33 cellular contexts compared by ENCODE assay signal in the genomic region with DNA sequence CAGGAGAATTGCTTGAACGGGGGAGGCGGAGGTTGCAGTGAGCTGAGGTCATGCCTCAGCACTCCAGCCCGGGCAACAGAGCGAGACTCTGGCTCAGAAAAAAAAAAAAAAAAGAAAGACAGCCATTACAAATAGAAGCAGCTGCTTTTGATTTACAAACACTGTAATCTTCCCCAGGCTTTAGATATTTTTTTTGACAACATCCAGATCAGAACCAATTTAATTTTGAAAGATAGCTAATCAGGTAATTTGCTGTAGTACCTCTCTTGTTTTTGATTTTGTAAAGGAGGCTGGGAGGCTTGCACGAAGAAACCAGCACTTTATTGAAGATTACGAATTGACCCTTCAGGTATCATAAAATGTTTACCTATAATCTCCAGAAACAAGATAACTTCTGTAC.
"Had no signal": no experiment of that assay in that cellular context is flagged by ENCODE, and none has a peak within 500 bp of the region (broad histone marks: within the 10 kb centered on the region; RNA-seq: fewer than 3 reads in every experiment).

No MANE protein-coding gene starts in this region.

- H3K4me1 ChIP-seq: foreskin keratinocyte had no signal

- DNase-seq: activated CD4-positive, alpha-beta memory T cell treated with anti-CD3 and anti-CD28 coated beads for 36 hours; activated CD4-positive, alpha-beta T cell treated with anti-CD3 and anti-CD28 coated beads for 36 hours; activated CD4-positive, alpha-beta T cell treated with anti-CD3 and anti-CD28 coated beads, Interleukin-2, amount 10 ng/mL, durations not matched to agents 24 days and 14 days; activated CD4-positive, CD25-positive, alpha-beta regulatory T cell; activated CD4-positive, CD25-positive, alpha-beta regulatory T cell treated with anti-CD3 and anti-CD28 coated beads, Interleukin-2, amount 50 U/mL, for 72 hours; activated CD8-positive, alpha-beta memory T cell treated with anti-CD3 and anti-CD28 coated beads, Interleukin-2, amount 10 ng/mL, durations not matched to agents 7 days and 5 days; activated CD8-positive, alpha-beta memory T cell treated with anti-CD3 and anti-CD28 coated beads, Interleukin-2, amount 50 U/mL, for 4 hours; activated CD8-positive, alpha-beta T cell treated with anti-CD3 and anti-CD28 coated beads, Interleukin-2, amount 10 ng/mL, durations not matched to agents 7 days and 5 days; activated gamma-delta T cell; activated naive CD4-positive, alpha-beta T cell; activated naive CD4-positive, alpha-beta T cell treated with anti-CD3 and anti-CD28 coated beads, Interleukin-2, amount 10 ng/mL, durations not matched to agents 7 days and 5 days; activated naive CD8-positive, alpha-beta T cell treated with anti-CD3 and anti-CD28 coated beads, Interleukin-2, amount 10 ng/mL, durations not matched to agents 7 days and 5 days; activated T-cell treated with anti-CD3 and anti-CD28 coated beads, Interleukin-2, amount 50 U/mL, for 1 hour; activated T-cell treated with anti-CD3 and anti-CD28 coated beads, Interleukin-2, amount 50 U/mL, for 48 hours; amniotic stem cell; anterior cingulate cortex; brain microvascular endothelial cell; dorsolateral prefrontal cortex; effector memory CD4-positive, alpha-beta T cell; endodermal cell; foreskin keratinocyte; gastrocnemius medialis; glutamatergic neuron; heart left ventricle; T-helper 17 cell; T1000; WERI-Rb-1 had no signal

- H3K36me3 ChIP-seq: brain microvascular endothelial cell, gastrocnemius medialis, heart left ventricle, WERI-Rb-1 had no signal

- H3K27ac ChIP-seq: brain microvascular endothelial cell, coronary artery, foreskin keratinocyte, gastrocnemius medialis, WERI-Rb-1 had no signal

- H3K36me3 Mint-ChIP-seq: activated CD4-positive, alpha-beta memory T cell treated with anti-CD3 and anti-CD28 coated beads for 36 hours; activated CD8-positive, alpha-beta memory T cell treated with anti-CD3 and anti-CD28 coated beads, Interleukin-2, amount 10 ng/mL, durations not matched to agents 7 days and 5 days; activated naive CD4-positive, alpha-beta T cell treated with anti-CD3 and anti-CD28 coated beads, Interleukin-2, amount 10 ng/mL, durations not matched to agents 7 days and 5 days; activated naive CD4-positive, alpha-beta T cell treated with anti-CD3 and anti-CD28 coated beads, Interleukin-2, amount 50 U/mL, for 72 hours; activated naive CD8-positive, alpha-beta T cell treated with anti-CD3 and anti-CD28 coated beads, Interleukin-2, amount 10 ng/mL, durations not matched to agents 7 days and 5 days had no signal

- H3K27me3 ChIP-seq: brain microvascular endothelial cell, dorsolateral prefrontal cortex, foreskin keratinocyte, gastrocnemius medialis, heart left ventricle had no signal

- H3K27ac Mint-ChIP-seq: activated CD4-positive, alpha-beta memory T cell treated with anti-CD3 and anti-CD28 coated beads for 36 hours; activated CD4-positive, alpha-beta T cell treated with anti-CD3 and anti-CD28 coated beads for 36 hours; activated CD4-positive, alpha-beta T cell treated with anti-CD3 and anti-CD28 coated beads, Interleukin-2, amount 10 ng/mL, durations not matched to agents 24 days and 14 days; activated CD8-positive, alpha-beta memory T cell treated with anti-CD3 and anti-CD28 coated beads, Interleukin-2, amount 10 ng/mL, durations not matched to agents 7 days and 5 days; activated CD8-positive, alpha-beta T cell treated with anti-CD3 and anti-CD28 coated beads, Interleukin-2, amount 10 ng/mL, durations not matched to agents 7 days and 5 days; activated naive CD4-positive, alpha-beta T cell treated with anti-CD3 and anti-CD28 coated beads, Interleukin-2, amount 10 ng/mL, durations not matched to agents 7 days and 5 days; activated naive CD4-positive, alpha-beta T cell treated with anti-CD3 and anti-CD28 coated beads, Interleukin-2, amount 50 U/mL, for 72 hours; activated naive CD8-positive, alpha-beta T cell treated with anti-CD3 and anti-CD28 coated beads, Interleukin-2, amount 10 ng/mL, durations not matched to agents 7 days and 5 days; dendritic cell treated with granulocyte-macrophage colony-stimulating factor and Interleukin-4, amounts not matched to agents 40 ng/mL and 50 ng/mL, for 4 days; T-helper 17 cell; T-helper 2 cell treated with Interferon-gamma antibody and Interleukin-4, amounts not matched to agents 5 μg/mL and 100 μg/mL, for 36 hours had no signal

- H3K9me3 ChIP-seq: gastrocnemius medialis, heart left ventricle had no signal

- H3K4me1 Mint-ChIP-seq: activated CD4-positive, alpha-beta T cell treated with anti-CD3 and anti-CD28 coated beads for 36 hours; activated CD4-positive, alpha-beta T cell treated with anti-CD3 and anti-CD28 coated beads, Interleukin-2, amount 10 ng/mL, durations not matched to agents 24 days and 14 days; activated CD8-positive, alpha-beta memory T cell treated with anti-CD3 and anti-CD28 coated beads, Interleukin-2, amount 10 ng/mL, durations not matched to agents 7 days and 5 days; activated naive CD4-positive, alpha-beta T cell treated with anti-CD3 and anti-CD28 coated beads, Interleukin-2, amount 10 ng/mL, durations not matched to agents 7 days and 5 days; T-helper 17 cell had no signal

- H3K9me3 Mint-ChIP-seq: activated CD4-positive, alpha-beta memory T cell treated with anti-CD3 and anti-CD28 coated beads for 36 hours; activated CD4-positive, alpha-beta T cell treated with anti-CD3 and anti-CD28 coated beads, Interleukin-2, amount 10 ng/mL, durations not matched to agents 24 days and 14 days; activated naive CD4-positive, alpha-beta T cell treated with anti-CD3 and anti-CD28 coated beads, Interleukin-2, amount 10 ng/mL, durations not matched to agents 7 days and 5 days; activated naive CD4-positive, alpha-beta T cell treated with anti-CD3 and anti-CD28 coated beads, Interleukin-2, amount 50 U/mL, for 72 hours; activated naive CD8-positive, alpha-beta T cell treated with anti-CD3 and anti-CD28 coated beads, Interleukin-2, amount 10 ng/mL, durations not matched to agents 7 days and 5 days; central memory CD8-positive, alpha-beta T cell; dendritic cell treated with granulocyte-macrophage colony-stimulating factor and Interleukin-4, amounts not matched to agents 40 ng/mL and 50 ng/mL, for 4 days; endodermal cell; T-helper 2 cell treated with Interferon-gamma antibody and Interleukin-4, amounts not matched to agents 5 μg/mL and 100 μg/mL, for 36 hours had no signal

- H3K4me3 ChIP-seq: coronary artery, dorsolateral prefrontal cortex, gastrocnemius medialis, heart left ventricle had no signal

- ATAC-seq: activated CD4-positive, alpha-beta T cell treated with anti-CD3 and anti-CD28 coated beads for 36 hours; activated CD8-positive, alpha-beta memory T cell treated with anti-CD3 and anti-CD28 coated beads, Interleukin-2, amount 10 ng/mL, durations not matched to agents 7 days and 5 days; activated CD8-positive, alpha-beta T cell treated with anti-CD3 and anti-CD28 coated beads, Interleukin-2, amount 10 ng/mL, durations not matched to agents 7 days and 5 days; activated naive CD4-positive, alpha-beta T cell treated with anti-CD3 and anti-CD28 coated beads, Interleukin-2, amount 50 U/mL, for 72 hours; esophagus mucosa; foreskin keratinocyte; gastrocnemius medialis; heart left ventricle; T-helper 17 cell had no signal

- H3K4me3 Mint-ChIP-seq: activated CD4-positive, alpha-beta memory T cell treated with anti-CD3 and anti-CD28 coated beads for 36 hours; activated CD4-positive, alpha-beta T cell treated with anti-CD3 and anti-CD28 coated beads for 36 hours; activated CD4-positive, alpha-beta T cell treated with anti-CD3 and anti-CD28 coated beads, Interleukin-2, amount 10 ng/mL, durations not matched to agents 24 days and 14 days; activated CD8-positive, alpha-beta memory T cell treated with anti-CD3 and anti-CD28 coated beads, Interleukin-2, amount 10 ng/mL, durations not matched to agents 7 days and 5 days; activated CD8-positive, alpha-beta T cell treated with anti-CD3 and anti-CD28 coated beads, Interleukin-2, amount 10 ng/mL, durations not matched to agents 7 days and 5 days; activated naive CD4-positive, alpha-beta T cell treated with anti-CD3 and anti-CD28 coated beads, Interleukin-2, amount 10 ng/mL, durations not matched to agents 7 days and 5 days; activated naive CD8-positive, alpha-beta T cell treated with anti-CD3 and anti-CD28 coated beads, Interleukin-2, amount 10 ng/mL, durations not matched to agents 7 days and 5 days; central memory CD8-positive, alpha-beta T cell; dendritic cell treated with granulocyte-macrophage colony-stimulating factor and Interleukin-4, amounts not matched to agents 40 ng/mL and 50 ng/mL, for 4 days; endodermal cell; T-helper 17 cell; T-helper 2 cell treated with Interferon-gamma antibody and Interleukin-4, amounts not matched to agents 5 μg/mL and 100 μg/mL, for 36 hours had no signal

- H3K27me3 Mint-ChIP-seq: activated CD4-positive, alpha-beta memory T cell treated with anti-CD3 and anti-CD28 coated beads for 36 hours; activated CD4-positive, alpha-beta T cell treated with anti-CD3 and anti-CD28 coated beads for 36 hours; activated CD4-positive, alpha-beta T cell treated with anti-CD3 and anti-CD28 coated beads, Interleukin-2, amount 10 ng/mL, durations not matched to agents 24 days and 14 days; dendritic cell treated with granulocyte-macrophage colony-stimulating factor and Interleukin-4, amounts not matched to agents 40 ng/mL and 50 ng/mL, for 4 days; T-helper 17 cell had no signal
